ENCODE assay signal across 24 cellular contexts in the genomic region with DNA sequence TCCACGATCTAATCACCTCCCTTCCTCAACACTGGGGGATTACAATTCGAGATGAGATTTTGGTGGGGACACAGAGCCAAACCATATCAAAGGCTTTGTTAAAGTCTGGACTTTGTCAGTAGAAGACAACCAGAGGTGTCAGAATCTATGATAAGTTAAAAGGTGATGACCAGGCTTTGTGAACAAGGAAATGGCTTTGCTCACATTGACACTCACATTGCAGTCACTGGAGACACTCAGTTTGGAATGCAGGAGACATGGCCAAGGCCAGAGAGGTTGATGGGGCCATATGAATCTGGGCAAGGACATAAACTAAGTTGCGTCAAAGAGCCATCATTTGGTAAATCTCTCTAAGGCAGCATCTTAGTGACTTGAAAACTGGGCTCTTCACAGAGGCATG.
"Had no signal": no experiment of that assay in that cellular context is flagged by ENCODE, and none has a peak within 500 bp of the region (broad histone marks: within the 10 kb centered on the region; RNA-seq: fewer than 3 reads in every experiment).

No MANE protein-coding gene starts in this region.

- H3K27ac ChIP-seq: foreskin keratinocyte, hepatocyte, parathyroid adenoma, psoas muscle, spleen, transverse colon had no signal

- ATAC-seq: activated T-helper 17 cell treated with anti-CD3 and anti-CD28 coated beads, Interleukin-2, amount 50 U/mL, for 72 hours; foreskin keratinocyte; left lobe of liver; psoas muscle had no signal

- H3K4me1 ChIP-seq: foreskin keratinocyte, parathyroid adenoma, psoas muscle, spleen, transverse colon had no signal

- H3K79me2 ChIP-seq: hepatocyte, parathyroid adenoma had no signal

- H3K4me2 ChIP-seq: hepatocyte had no signal

- DNase-seq: activated CD4-positive, alpha-beta memory T cell treated with anti-CD3 and anti-CD28 coated beads, Interleukin-2, amount 10 ng/mL, durations not matched to agents 7 days and 5 days; activated CD4-positive, alpha-beta T cell treated with anti-CD3 and anti-CD28 coated beads, Interleukin-2, amount 10 ng/mL, durations not matched to agents 24 days and 14 days; activated CD4-positive, CD25-positive, alpha-beta regulatory T cell treated with anti-CD3 and anti-CD28 coated beads, Interleukin-2, amount 50 U/mL, for 72 hours; activated CD8-positive, alpha-beta memory T cell treated with anti-CD3 and anti-CD28 coated beads, Interleukin-2, amount 50 U/mL, for 48 hours; activated gamma-delta T cell treated with Interleukin-2 at 50 U/mL for 16 hours; activated naive CD4-positive, alpha-beta T cell treated with anti-CD3 and anti-CD28 coated beads, Interleukin-2, amount 50 U/mL, for 16 hours; activated T-cell treated with anti-CD3 and anti-CD28 coated beads, Interleukin-2, amount 50 U/mL, for 24 hours; amniotic stem cell; dermis blood vessel endothelial cell; effector CD4-positive, alpha-beta T cell; foreskin keratinocyte; naive B cell; nucleus accumbens; psoas muscle; spleen; stimulated activated naive CD4-positive, alpha-beta T cell; T-helper 2 cell; transverse colon had no signal

- H3K36me3 ChIP-seq: esophagus muscularis mucosa, spleen, transverse colon had no signal

- H3K27me3 ChIP-seq: esophagus muscularis mucosa, foreskin keratinocyte, hepatocyte, spleen, transverse colon had no signal

- H3K9ac ChIP-seq: parathyroid adenoma had no signal

- H3K9me3 ChIP-seq: esophagus muscularis mucosa, psoas muscle, transverse colon had no signal

- H3K4me3 ChIP-seq: esophagus muscularis mucosa, hepatocyte, lung, psoas muscle, spleen, transverse colon had no signal

- H2AFZ ChIP-seq: hepatocyte, parathyroid adenoma had no signal
